In genomic region chr7:134766779-134767566, GRCh38 we compare ENCODE assay signal across 8 cellular contexts. TPM values are rescaled to one million over a fixed set of nuclear protein-coding genes. Genes with fewer than 3 reads are reported as not detected.
DNase-seq lines count a peak whose midpoint lies in the region; ATAC-seq and TF ChIP-seq lines count a peak whose summit lies in the region.

No MANE protein-coding gene starts in this region.

- H3K4me2 ChIP-seq in parathyroid adenoma (ENCODE audit: low read length), result no peak overlapping the region

- ATAC-seq in GM18508 (IDR thresholded peaks at IDR 0.05; ENCODE audit: insufficient read depth, unreplicated experiment) (peak; percentile 80), HG02678 (IDR thresholded peaks at IDR 0.05; ENCODE audit: unreplicated experiment) (peak; percentile 90), HG02642 (IDR thresholded peaks at IDR 0.05; ENCODE audit: poor library complexity, unreplicated experiment) (no peak)

- intact Hi-C loops in ascending aorta (cut with DNase I), result no loop called here

- H3K27ac ChIP-seq in ascending aorta, result peak overlapping the region; percentile 87 to 92
- H3K27ac ChIP-seq in parathyroid adenoma, result peak overlapping the region; percentile 46

- peak overlapping the region; percentile 31 for H2AFZ ChIP-seq in parathyroid adenoma

- H3K36me3 ChIP-seq in ascending aorta (no peaks in the 10 kb centered on the region), parathyroid adenoma (ENCODE audit: control insufficient read depth, insufficient read depth, low read length) (no peaks in the 10 kb centered on the region)

- no peak overlapping the region for H3K9ac ChIP-seq in parathyroid adenoma

- H3K4me3 ChIP-seq in ascending aorta (peak overlapping the region in 1 of 2 donors; percentile 23), parathyroid adenoma (ENCODE audit: low read depth, low read length) (no peak overlapping the region)

- DNase-seq in ascending aorta (ENCODE audit: low spot score in 2 of 2) (no peak), SW480 (ENCODE audit: low spot score) (no peak), DMS79 treated with DMSO at 0.1 percent for 48 hours (lab: John Stamatoyannopoulos, UW) (no peak)
- DNase-seq in stimulated activated CD4-positive, alpha-beta T cell treated with anti-CD3 and anti-CD28 coated beads, Interleukin-4, amount 100 ng/mL, for 24 hours, result no peak

- H3K4me1 ChIP-seq in ascending aorta, result peaks cover 9 to 30% of the 10 kb centered on the region in 2 donors
- no peaks in the 10 kb centered on the region for H3K4me1 ChIP-seq in parathyroid adenoma

- H3K27me3 ChIP-seq in ascending aorta, result no peaks in the 10 kb centered on the region
- no peaks in the 10 kb centered on the region for H3K27me3 ChIP-seq in parathyroid adenoma (ENCODE audit: control insufficient read depth, insufficient read depth, low read length)

- no peaks in the 10 kb centered on the region for H3K9me3 ChIP-seq in ascending aorta
- no peaks in the 10 kb centered on the region for H3K9me3 ChIP-seq in parathyroid adenoma (ENCODE audit: control insufficient read depth, low read length)

- no peaks in the 10 kb centered on the region for H3K79me2 ChIP-seq in parathyroid adenoma

- TF ChIP-seq CTCF in ascending aorta (IDR thresholded peaks at IDR 0.05), result no peak
- no peak for TF ChIP-seq CTCF in parathyroid adenoma (IDR thresholded peaks at IDR 0.05)

RNA-seq across cellular contexts. Expression of gene CALD1, which starts 12.5 kb away (rescaled TPM):
- 352 TPM for total RNA-seq in ascending aorta
